ENCODE assay signal across 8 cellular contexts in genomic region chr12:96257550-96258392, GRCh38.
DNase-seq lines count a peak whose midpoint lies in the region; ATAC-seq and TF ChIP-seq lines count a peak whose summit lies in the region.
"Had no signal": no experiment of that assay in that cellular context is flagged by ENCODE, and none has a peak within 500 bp of the region (broad histone marks: within the 10 kb centered on the region; RNA-seq: fewer than 3 reads in every experiment).

No MANE protein-coding gene starts in this region.

- H3K27me3 ChIP-seq in esophagus muscularis mucosa (no peaks in the 10 kb centered on the region), sigmoid colon (no peaks in the 10 kb centered on the region), HAP-1 (ENCODE audit: low read depth) (no peaks in the 10 kb centered on the region)

- peak; percentile 79 for DNase-seq in G401 (ENCODE audit: low spot score)
- DNase-seq in NCI-H1694 (lab: John Stamatoyannopoulos, UW) = peak; percentile 68
- no peak for DNase-seq in esophagus muscularis mucosa (ENCODE audit: extremely low spot score)
- no peak for DNase-seq in sigmoid colon
- DNase-seq in NCI-H1417 treated with DMSO at 0.1 percent for 48 hours (lab: John Stamatoyannopoulos, UW) = no peak
- no peak for DNase-seq in HAP-1 (ENCODE audit: low spot score in 2 of 2)
- DNase-seq: NCI-H1930 had no signal

- WGBS in esophagus muscularis mucosa = 41% methylated on average over 4 of the region's 4 CpGs
- WGBS in sigmoid colon, 2 donors = 62 to 82% methylated on average over 4 of the region's 4 CpGs

- H3K36me3 ChIP-seq in esophagus muscularis mucosa (peaks cover 0 to 28% (median 7%) of the 10 kb centered on the region in 4 donors), sigmoid colon (peaks cover 0 to 6% (median 0%) of the 10 kb centered on the region in 4 donors), HAP-1 (replicated peaks) (no peaks in the 10 kb centered on the region; the same call in 1 of the 2 replicates)

- H3K27ac ChIP-seq in esophagus muscularis mucosa (replicated peaks in 1 of 4) = peak overlapping the region; percentile 55 to 77 (median 62)
- peak overlapping the region; percentile 45 to 75 (median 62) for H3K27ac ChIP-seq in sigmoid colon

- in situ Hi-C loops in G401 (cut with HindIII; ENCODE audit: low sequenced_read_pairs) = no loop called here
- in situ Hi-C loops in HAP-1 (cut with MboI; ENCODE audit: low sequenced_read_pairs) = no loop called here

- TF ChIP-seq EP300 in esophagus muscularis mucosa (IDR thresholded peaks at IDR 0.05) (no peak), sigmoid colon (IDR thresholded peaks at IDR 0.05) (no peak)

- ATAC-seq in HG03025 (IDR thresholded peaks at IDR 0.05; ENCODE audit: low FRiP score, unreplicated experiment) = no peak

- H3K4me1 ChIP-seq in esophagus muscularis mucosa (peaks cover 36 to 79% (median 70%) of the 10 kb centered on the region in 4 donors), sigmoid colon (peaks cover 0 to 51% (median 35%) of the 10 kb centered on the region in 4 donors), HAP-1 (no peaks in the 10 kb centered on the region)

- H3K9me3 ChIP-seq in esophagus muscularis mucosa (no peaks in the 10 kb centered on the region), sigmoid colon (no peaks in the 10 kb centered on the region), HAP-1 (no peaks in the 10 kb centered on the region)

- H3K4me3 ChIP-seq in esophagus muscularis mucosa = no peak overlapping the region
- no peak overlapping the region for H3K4me3 ChIP-seq in sigmoid colon
- H3K4me3 ChIP-seq in HAP-1 = no peak overlapping the region

- TF ChIP-seq CTCF in esophagus muscularis mucosa (IDR thresholded peaks at IDR 0.05) (no peak), sigmoid colon (IDR thresholded peaks at IDR 0.05) (no peak)

- TF ChIP-seq POLR2A in esophagus muscularis mucosa (IDR thresholded peaks at IDR 0.05; ENCODE audit: low read depth) (no peak), sigmoid colon (IDR thresholded peaks at IDR 0.05) (no peak)

- intact Hi-C loops in esophagus muscularis mucosa (cut with DNase I) (no loop called here), sigmoid colon (cut with DNase I) (no loop called here)

Comparison
In these comparisons a context has a peak if more than half of its experiments do, and no peak if none do; other contexts are left out.
1. DNase-seq: peak in G401 (single experiment) and NCI-H1694 (single experiment); none in esophagus muscularis mucosa (single experiment), sigmoid colon (single experiment), NCI-H1417 treated with DMSO at 0.1 percent for 48 hours (single experiment) and HAP-1 (0 of 2).